32 cellular contexts compared by ENCODE assay signal in the genomic region with DNA sequence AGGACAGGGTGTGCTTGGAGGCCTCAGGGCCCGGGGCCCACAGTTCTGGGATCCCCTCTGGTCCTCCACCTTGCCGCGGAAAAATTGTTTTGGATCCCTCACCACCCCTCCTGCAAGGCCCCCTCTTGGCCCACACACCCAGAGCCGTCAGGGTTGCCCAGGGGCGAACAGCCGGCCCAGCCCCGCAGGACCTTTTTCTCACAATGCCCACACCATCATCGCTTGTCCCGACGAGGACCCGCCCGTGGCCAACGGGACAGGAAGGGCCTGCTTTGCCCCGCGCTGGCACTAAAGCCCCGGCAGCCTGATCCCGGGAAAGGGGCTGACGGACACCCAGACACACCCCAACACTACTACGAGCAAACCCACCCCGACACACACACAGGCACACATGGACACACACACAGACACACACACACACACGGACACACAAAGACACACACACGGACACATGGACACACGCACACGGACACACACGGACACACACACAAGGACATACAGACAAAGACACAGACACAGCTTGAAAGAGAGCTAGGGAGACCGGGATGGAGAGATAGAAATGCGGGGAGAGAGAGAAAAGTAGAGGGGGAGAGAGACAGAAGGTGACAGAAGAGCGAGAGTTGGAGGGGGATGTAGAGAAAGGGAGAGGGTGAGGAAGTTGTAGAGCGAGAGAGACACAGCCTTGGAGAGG.
"Had no signal": no experiment of that assay in that cellular context is flagged by ENCODE, and none has a peak within 500 bp of the region (broad histone marks: within the 10 kb centered on the region; RNA-seq: fewer than 3 reads in every experiment).

No MANE protein-coding gene starts in this region.

- H3K27me3 Mint-ChIP-seq: activated CD4-positive, alpha-beta T cell treated with anti-CD3 and anti-CD28 coated beads, Interleukin-2, amount 10 ng/mL, durations not matched to agents 24 days and 14 days; effector memory CD8-positive, alpha-beta T cell had no signal

- H3K27ac ChIP-seq: adrenal gland, body of pancreas, epithelial cell of prostate, esophagus squamous epithelium, gastroesophageal sphincter had no signal

- FAIRE-seq: colon, endothelial cell of umbilical vein had no signal

- H3K27ac Mint-ChIP-seq: activated CD4-positive, alpha-beta memory T cell treated with anti-CD3 and anti-CD28 coated beads, Interleukin-2, amount 10 ng/mL, durations not matched to agents 7 days and 5 days; activated CD4-positive, alpha-beta T cell treated with anti-CD3 and anti-CD28 coated beads for 36 hours; activated CD4-positive, alpha-beta T cell treated with anti-CD3 and anti-CD28 coated beads, Interleukin-2, amount 10 ng/mL, durations not matched to agents 24 days and 14 days; activated naive CD8-positive, alpha-beta T cell; activated T-cell treated with anti-CD3 and anti-CD28 coated beads, Interleukin-2, amount 50 U/mL, for 24 hours; activated T-cell treated with anti-CD3 and anti-CD28 coated beads, Interleukin-2, amount 50 U/mL, for 72 hours; effector memory CD8-positive, alpha-beta T cell had no signal

- H3K9me3 ChIP-seq: adrenal gland, body of pancreas, gastroesophageal sphincter had no signal

- H3K4me1 ChIP-seq: adrenal gland, body of pancreas, esophagus squamous epithelium, gastroesophageal sphincter had no signal

- DNase-seq: activated CD4-positive, alpha-beta memory T cell treated with anti-CD3 and anti-CD28 coated beads, Interleukin-2, amount 10 ng/mL, durations not matched to agents 7 days and 5 days; activated CD4-positive, alpha-beta T cell treated with anti-CD3 and anti-CD28 coated beads for 36 hours; activated CD4-positive, alpha-beta T cell treated with anti-CD3 and anti-CD28 coated beads, Interleukin-2, amount 10 ng/mL, durations not matched to agents 24 days and 14 days; activated CD4-positive, alpha-beta T cell treated with anti-CD3 and anti-CD28 coated beads, Interleukin-2, amount 50 U/mL, for 4 hours; activated CD4-positive, CD25-positive, alpha-beta regulatory T cell; activated CD4-positive, CD25-positive, alpha-beta regulatory T cell treated with anti-CD3 and anti-CD28 coated beads, Interleukin-2, amount 50 U/mL, for 72 hours; activated CD8-positive, alpha-beta memory T cell treated with anti-CD3 and anti-CD28 coated beads, Interleukin-2, amount 50 U/mL, for 48 hours; activated effector memory CD4-positive, alpha-beta T cell treated with Interleukin-2 at 50 U/mL for 16 hours; activated gamma-delta T cell treated with Interleukin-2 at 50 U/mL for 16 hours; activated naive CD4-positive, alpha-beta T cell treated with anti-CD3 and anti-CD28 coated beads, Interleukin-2, amount 50 U/mL, for 16 hours; activated naive CD4-positive, alpha-beta T cell treated with Interleukin-2 at 50 U/mL for 16 hours; activated T-cell treated with anti-CD3 and anti-CD28 coated beads for 4 hours; activated T-cell treated with anti-CD3 and anti-CD28 coated beads, Interleukin-2, amount 50 U/mL, for 24 hours; activated T-cell treated with anti-CD3 and anti-CD28 coated beads, Interleukin-2, amount 50 U/mL, for 72 hours; adrenal gland; amygdala; aorta; body of pancreas; caudate nucleus; cortex of kidney; dermis blood vessel endothelial cell; effector CD4-positive, alpha-beta T cell; effector memory CD8-positive, alpha-beta T cell; esophagus squamous epithelium; foreskin melanocyte; head of caudate nucleus; T-helper 2 cell had no signal

- H3K4me3 Mint-ChIP-seq: activated CD4-positive, alpha-beta memory T cell treated with anti-CD3 and anti-CD28 coated beads, Interleukin-2, amount 10 ng/mL, durations not matched to agents 7 days and 5 days; activated CD4-positive, alpha-beta T cell treated with anti-CD3 and anti-CD28 coated beads for 36 hours; activated CD4-positive, alpha-beta T cell treated with anti-CD3 and anti-CD28 coated beads, Interleukin-2, amount 10 ng/mL, durations not matched to agents 24 days and 14 days; activated T-cell treated with anti-CD3 and anti-CD28 coated beads, Interleukin-2, amount 50 U/mL, for 24 hours; activated T-cell treated with anti-CD3 and anti-CD28 coated beads, Interleukin-2, amount 50 U/mL, for 72 hours; effector memory CD8-positive, alpha-beta T cell had no signal

- ATAC-seq: activated CD4-positive, alpha-beta T cell treated with anti-CD3 and anti-CD28 coated beads for 36 hours; activated T-cell treated with anti-CD3 and anti-CD28 coated beads, Interleukin-2, amount 50 U/mL, for 72 hours; body of pancreas; effector memory CD8-positive, alpha-beta T cell; gastroesophageal sphincter had no signal

- H3K4me3 ChIP-seq: adrenal gland, body of pancreas, esophagus squamous epithelium, gastroesophageal sphincter had no signal

- H3K27me3 ChIP-seq: adrenal gland, body of pancreas had no signal

- H3K4me1 Mint-ChIP-seq: activated CD4-positive, alpha-beta T cell treated with anti-CD3 and anti-CD28 coated beads for 36 hours; activated CD4-positive, alpha-beta T cell treated with anti-CD3 and anti-CD28 coated beads, Interleukin-2, amount 10 ng/mL, durations not matched to agents 24 days and 14 days had no signal

- H3K36me3 Mint-ChIP-seq: activated naive CD8-positive, alpha-beta T cell had no signal

- H3K36me3 ChIP-seq: adrenal gland, esophagus squamous epithelium, gastroesophageal sphincter had no signal
